In genomic region chr2:178241852-178242551, GRCh38 we compare ENCODE assay signal across 1 cellular context.
TF ChIP-seq lines count a peak whose summit lies in the region.

No MANE protein-coding gene starts in this region.

TF ChIP-seq in SK-N-SH, 30 proteins besides CTCF, POLR2A, EP300 and RAD21 (continued from another document):
- no peak for TF ChIP-seq ZBTB33 (IDR thresholded peaks at IDR 0.05; ENCODE audit: borderline replicate concordance, low read depth)
- no peak for TF ChIP-seq FOXM1 (IDR thresholded peaks at IDR 0.05; ENCODE audit: low read depth)
- TF ChIP-seq MEF2A (IDR thresholded peaks at IDR 0.05; ENCODE audit: borderline replicate concordance, low read depth), result no peak
- TF ChIP-seq GATA2 (CRISPR knock-in tag; IDR thresholded peaks at IDR 0.05), result no peak
- no peak for TF ChIP-seq RXRA (IDR thresholded peaks at IDR 0.05; ENCODE audit: borderline replicate concordance, low read depth)
- no peak; the same call in 1 of the 2 replicates for TF ChIP-seq POLR2AphosphoS5 (IDR thresholded peaks at IDR 0.05; ENCODE audit: low read depth, low read length)
- TF ChIP-seq CHD2 (IDR thresholded peaks at IDR 0.05; ENCODE audit: low read length, partially characterized antibody), result no peak
- no peak for TF ChIP-seq USF1 (IDR thresholded peaks at IDR 0.05; ENCODE audit: borderline replicate concordance, low read depth)
- no peak for TF ChIP-seq SMC3 (IDR thresholded peaks at IDR 0.05; ENCODE audit: low read depth, low read length)
- TF ChIP-seq NRF1 (IDR thresholded peaks at IDR 0.05; ENCODE audit: low read depth, low read length), result no peak
